Comparison of ENCODE assay signal across 1 cellular context in genomic region chr1:78060857-78061563, GRCh38.
TF ChIP-seq lines count a peak whose summit lies in the region.

No MANE protein-coding gene starts in this region.

TF ChIP-seq in HepG2, 621 proteins besides CTCF, POLR2A, EP300 and RAD21 (continued from another document):
- TF ChIP-seq SKIL (CRISPR knock-in tag; IDR thresholded peaks at IDR 0.05; ENCODE audit: borderline replicate concordance), result no peak
- no peak for TF ChIP-seq KLF6 (CRISPR knock-in tag; IDR thresholded peaks at IDR 0.05)
- TF ChIP-seq ZKSCAN8 (CRISPR knock-in tag; IDR thresholded peaks at IDR 0.05; ENCODE audit: borderline replicate concordance), result no peak
- TF ChIP-seq NCOA1 (CRISPR knock-in tag; IDR thresholded peaks at IDR 0.05), result no peak
- TF ChIP-seq NCOA5 (CRISPR knock-in tag; IDR thresholded peaks at IDR 0.05), result no peak
- no peak for TF ChIP-seq ZNF629 (CRISPR knock-in tag; conservative IDR thresholded peaks at IDR 0.05)
- no peak for TF ChIP-seq TOPORS (CRISPR knock-in tag; IDR thresholded peaks at IDR 0.05)
- no peak for TF ChIP-seq ZNF407 (CRISPR knock-in tag; IDR thresholded peaks at IDR 0.05; ENCODE audit: not compliant biosample characterization)
- no peak for TF ChIP-seq SYNCRIP (IDR thresholded peaks at IDR 0.05; ENCODE audit: insufficient read depth, low read depth, low read length)
- no peak for TF ChIP-seq HNF1B (CRISPR knock-in tag; IDR thresholded peaks at IDR 0.05)
- no peak for TF ChIP-seq ZNF503 (CRISPR knock-in tag; IDR thresholded peaks at IDR 0.05)
- TF ChIP-seq SP4 (CRISPR knock-in tag; IDR thresholded peaks at IDR 0.05), result no peak
- no peak for TF ChIP-seq STAT6 (CRISPR knock-in tag; IDR thresholded peaks at IDR 0.05; ENCODE audit: borderline replicate concordance)
- no peak for TF ChIP-seq MTERF4 (CRISPR knock-in tag; IDR thresholded peaks at IDR 0.05)
